Comparison of ENCODE assay signal across 2 cellular contexts in genomic region chr5:38851640-38852039, GRCh38. TPM values are rescaled to one million over a fixed set of nuclear protein-coding genes. Genes with fewer than 3 reads are reported as not detected.
"Had no signal": no experiment of that assay in that cellular context is flagged by ENCODE, and none has a peak within 500 bp of the region (broad histone marks: within the 10 kb centered on the region; RNA-seq: fewer than 3 reads in every experiment).

No MANE protein-coding gene starts in this region.

RNA-seq across cellular contexts. Expression of gene OSMR, which starts 5.8 kb away (rescaled TPM):
- total RNA-seq: natural killer cell had no signal
- polyA plus RNA-seq: neural cell had no signal
